ENCODE assay signal across 18 cellular contexts in the genomic region with DNA sequence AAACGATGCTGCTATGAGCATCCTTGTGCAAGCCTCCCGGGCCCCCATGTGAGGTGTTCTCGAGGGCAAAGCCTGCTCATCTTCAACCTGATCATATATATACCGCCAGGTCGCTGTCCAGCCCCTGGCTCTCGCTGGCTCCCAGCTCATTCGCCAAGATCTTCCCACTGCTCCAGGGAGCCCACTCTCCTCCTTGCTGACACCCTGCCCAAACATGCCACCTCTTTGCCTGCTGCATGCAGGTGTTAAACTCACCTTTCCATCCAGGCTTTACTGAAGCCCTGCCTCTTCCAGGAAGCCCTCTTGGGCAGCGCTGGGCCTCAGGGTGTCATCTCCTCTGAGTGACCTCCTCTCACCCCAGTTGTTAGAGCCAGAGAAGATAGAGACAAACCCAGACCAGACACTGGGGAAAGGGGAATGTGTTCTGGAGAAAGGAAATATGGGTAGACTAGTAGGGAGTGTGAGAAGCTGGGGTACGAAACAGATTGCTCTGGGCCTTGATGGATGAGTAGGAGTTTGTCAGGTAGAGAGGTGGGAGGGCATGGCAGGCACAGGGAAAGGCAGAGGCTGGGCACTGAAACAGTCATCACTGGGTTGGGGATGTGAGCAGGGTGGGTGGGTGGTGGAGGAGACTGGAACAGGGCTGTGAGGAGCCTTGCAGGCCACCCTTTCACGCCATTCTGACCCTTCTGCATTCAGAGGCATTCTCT. TPM values are rescaled to one million over a fixed set of nuclear protein-coding genes. Genes with fewer than 3 reads are reported as not detected.
DNase-seq lines count a peak whose midpoint lies in the region; ATAC-seq and TF ChIP-seq lines count a peak whose summit lies in the region.
"Had no signal": no experiment of that assay in that cellular context is flagged by ENCODE, and none has a peak within 500 bp of the region (broad histone marks: within the 10 kb centered on the region; RNA-seq: fewer than 3 reads in every experiment).

No MANE protein-coding gene starts in this region.

- H3K9me3 ChIP-seq in T-helper 17 cell (ENCODE audit: control insufficient read depth, low read length, poor library complexity, severe bottlenecking) (no peaks in the 10 kb centered on the region), sigmoid colon (no peaks in the 10 kb centered on the region), breast epithelium (no peaks in the 10 kb centered on the region)
- H3K9me3 ChIP-seq: heart right ventricle, ovary, thyroid gland had no signal

- DNase-seq in T-helper 1 cell: no peak
- DNase-seq in T-helper 17 cell: no peak
- DNase-seq in islet precursor cell: peak; percentile 62
- DNase-seq in sigmoid colon: peak; percentile 29
- no peak for DNase-seq in NCI-H1048 (lab: John Stamatoyannopoulos, UW)
- DNase-seq in breast epithelium (ENCODE audit: low spot score in 2 of 2): no peak
- DNase-seq: activated naive CD4-positive, alpha-beta T cell treated with anti-CD3 and anti-CD28 coated beads, Interleukin-2, amount 50 U/mL, for 16 hours; effector CD4-positive, alpha-beta T cell; heart right ventricle; Karpas-422; kidney; ovary; thyroid gland had no signal

- peaks cover 0 to 19% (median 16%) of the 10 kb centered on the region in 4 donors for H3K4me1 ChIP-seq in sigmoid colon
- peaks cover 0 to 7% of the 10 kb centered on the region in 2 donors for H3K4me1 ChIP-seq in breast epithelium

- no peak overlapping the region for H3K27ac Mint-ChIP-seq in T-helper 1 cell treated with Interleukin-12 subunit alpha and Interleukin-12 subunit beta and Interleukin-4 antibody, amounts not matched to agents 30 μg/mL and 1 μg/mL, for 36 hours
- no peak overlapping the region for H3K27ac Mint-ChIP-seq in T-helper 17 cell

- WGBS in sigmoid colon, 2 donors: 26 to 47% methylated on average over 10 of the region's 10 CpGs

- no peaks in the 10 kb centered on the region for H3K9me3 Mint-ChIP-seq in T-helper 1 cell treated with Interleukin-12 subunit alpha and Interleukin-12 subunit beta and Interleukin-4 antibody, amounts not matched to agents 30 μg/mL and 1 μg/mL, for 36 hours

- peaks cover 76% of the 10 kb centered on the region for H3K27me3 Mint-ChIP-seq in T-helper 1 cell treated with Interleukin-12 subunit alpha and Interleukin-12 subunit beta and Interleukin-4 antibody, amounts not matched to agents 30 μg/mL and 1 μg/mL, for 36 hours (ENCODE audit: low read depth)
- H3K27me3 Mint-ChIP-seq in T-helper 17 cell: peaks cover 84% of the 10 kb centered on the region

- intact Hi-C loops in sigmoid colon (cut with DNase I) (no loop called here), breast epithelium (cut with DNase I; ENCODE audit: low total_unique reads) (no loop called here)

- ATAC-seq in T-helper 17 cell: no peak
- no peak for ATAC-seq in GM18907 (IDR thresholded peaks at IDR 0.05; ENCODE audit: unreplicated experiment)
- ATAC-seq: heart right ventricle had no signal

- TF ChIP-seq POLR2A in sigmoid colon (IDR thresholded peaks at IDR 0.05): no peak
- TF ChIP-seq POLR2A in breast epithelium (IDR thresholded peaks at IDR 0.05): no peak

- H3K27me3 ChIP-seq in sigmoid colon (peaks cover 32 to 97% (median 79%) of the 10 kb centered on the region in 3 donors), breast epithelium (peaks cover 5 to 70% of the 10 kb centered on the region in 2 donors)
- H3K27me3 ChIP-seq: ovary had no signal

- no peaks in the 10 kb centered on the region for H3K36me3 ChIP-seq in sigmoid colon
- H3K36me3 ChIP-seq in breast epithelium: no peaks in the 10 kb centered on the region
- H3K36me3 ChIP-seq: heart right ventricle, ovary, thyroid gland had no signal

- TF ChIP-seq CTCF in sigmoid colon (IDR thresholded peaks at IDR 0.05) (no peak), breast epithelium (IDR thresholded peaks at IDR 0.05) (no peak)

- peak overlapping the region; percentile 21 for H3K4me3 Mint-ChIP-seq in T-helper 1 cell treated with Interleukin-12 subunit alpha and Interleukin-12 subunit beta and Interleukin-4 antibody, amounts not matched to agents 30 μg/mL and 1 μg/mL, for 36 hours
- H3K4me3 Mint-ChIP-seq in T-helper 17 cell: peak overlapping the region; percentile 85

- H3K4me1 Mint-ChIP-seq in T-helper 1 cell treated with Interleukin-12 subunit alpha and Interleukin-12 subunit beta and Interleukin-4 antibody, amounts not matched to agents 30 μg/mL and 1 μg/mL, for 36 hours (ENCODE audit: low read depth): peaks cover 2% of the 10 kb centered on the region
- peaks cover 13% of the 10 kb centered on the region for H3K4me1 Mint-ChIP-seq in T-helper 17 cell

- no peak overlapping the region for H3K4me3 ChIP-seq in sigmoid colon
- no peak overlapping the region for H3K4me3 ChIP-seq in breast epithelium
- H3K4me3 ChIP-seq: ovary had no signal

- no peak for TF ChIP-seq EP300 in sigmoid colon (IDR thresholded peaks at IDR 0.05)

- H3K27ac ChIP-seq in sigmoid colon: no peak overlapping the region
- H3K27ac ChIP-seq in breast epithelium: no peak overlapping the region
- H3K27ac ChIP-seq: 22Rv1, C4-2B, heart right ventricle, ovary, skin epidermis, thyroid gland had no signal

- H3K36me3 Mint-ChIP-seq in T-helper 1 cell treated with Interleukin-12 subunit alpha and Interleukin-12 subunit beta and Interleukin-4 antibody, amounts not matched to agents 30 μg/mL and 1 μg/mL, for 36 hours (ENCODE audit: low read depth): no peaks in the 10 kb centered on the region
- H3K36me3 Mint-ChIP-seq in T-helper 17 cell (ENCODE audit: low read depth): peaks cover 9% of the 10 kb centered on the region

RNA-seq across cellular contexts. Expression of a gene that starts 1.2 kb away (rescaled TPM):
- total RNA-seq in T-helper 17 cell: 10 to 100 TPM; 33.9 to 45.4 TPM
- total RNA-seq in sigmoid colon: 10 to 100 TPM; 21.0 to 60.7 (median 37.5) TPM
- 10 to 100 TPM; 21.7 to 36.9 (median 23.4) TPM for polyA plus RNA-seq in sigmoid colon
- 10 to 100 TPM; 22.0 to 26.9 (median 24.0) TPM for total RNA-seq in breast epithelium

Comparison
In these comparisons a context has a peak if more than half of its experiments do, and no peak if none do; other contexts are left out.
1. DNase-seq: peak in islet precursor cell (single experiment) and sigmoid colon (single experiment); none in T-helper 1 cell (0 of 5), T-helper 17 cell (0 of 3), NCI-H1048 (single experiment) and breast epithelium (0 of 2).